ENCODE assay signal across 8 cellular contexts in the genomic region with DNA sequence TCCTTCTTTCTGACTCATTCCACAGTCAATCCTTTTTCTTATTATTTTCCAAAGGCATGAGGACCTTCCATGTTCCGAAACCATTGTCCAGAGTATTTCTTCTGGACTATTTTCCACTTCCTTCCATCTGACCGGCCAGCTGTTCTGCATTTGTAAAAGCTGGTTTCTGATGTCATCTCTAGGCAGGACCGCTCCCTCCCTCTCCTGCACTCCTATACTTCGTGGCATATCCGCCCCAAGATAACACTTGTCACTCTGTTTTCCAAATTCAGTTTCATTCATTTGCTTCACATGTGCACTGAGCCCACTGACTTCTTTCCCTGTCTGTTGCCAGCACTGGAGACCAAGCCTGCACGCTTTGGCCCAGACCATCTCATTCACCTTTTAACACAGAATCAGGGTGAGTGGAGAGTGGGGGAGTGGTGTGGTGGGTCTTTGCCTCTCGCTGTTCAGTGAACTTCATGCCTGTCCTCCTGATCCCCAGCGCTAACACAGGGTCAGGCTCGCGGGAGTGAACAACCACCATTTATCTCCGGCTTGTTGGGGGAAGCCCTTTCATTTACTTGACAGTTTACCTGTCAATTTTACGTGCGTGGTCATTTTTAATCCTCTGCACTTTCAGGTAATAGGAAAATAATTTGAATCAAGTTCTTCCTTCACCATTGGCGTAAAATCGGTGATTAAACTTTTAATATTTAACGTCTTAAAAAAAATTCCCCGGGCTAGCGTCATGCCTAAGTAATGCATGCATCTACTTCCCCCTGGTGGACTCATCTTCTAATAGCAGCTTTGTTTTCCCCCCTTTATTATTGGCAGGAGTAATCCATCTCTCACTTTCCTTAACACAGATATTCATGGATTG. TPM values are rescaled to one million over a fixed set of nuclear protein-coding genes. Genes with fewer than 3 reads are reported as not detected.
DNase-seq lines count a peak whose midpoint lies in the region; ATAC-seq, FAIRE-seq and TF ChIP-seq lines count a peak whose summit lies in the region.

No MANE protein-coding gene starts in this region.

- no peak overlapping the region for H3K27ac Mint-ChIP-seq in activated naive CD4-positive, alpha-beta T cell treated with anti-CD3 and anti-CD28 coated beads for 36 hours

- H3K27me3 Mint-ChIP-seq in activated naive CD4-positive, alpha-beta T cell treated with anti-CD3 and anti-CD28 coated beads for 36 hours (ENCODE audit: low read depth) = no peaks in the 10 kb centered on the region

- no peaks in the 10 kb centered on the region for H3K36me3 ChIP-seq in mesodermal cell (ENCODE audit: control insufficient read depth, insufficient read depth, low read length)

- peak; percentile 86 for FAIRE-seq in endometrium (lab: Jason Lieb, UNC)

- intact Hi-C loops in activated naive CD4-positive, alpha-beta T cell treated with anti-CD3 and anti-CD28 coated beads for 36 hours (cut with micrococcal nuclease) = loop anchor here (1.0 to 5.0 kb wide), 7 partner anchors 62 to 1181 kb away; no protein-coding TSS in a partner anchor

- H3K4me1 Mint-ChIP-seq in activated naive CD4-positive, alpha-beta T cell treated with anti-CD3 and anti-CD28 coated beads for 36 hours (ENCODE audit: low read depth) = no peaks in the 10 kb centered on the region

- no peak overlapping the region for H3K27ac ChIP-seq in RWPE1
- H3K27ac ChIP-seq in mesodermal cell (ENCODE audit: low read depth, low read length, severe bottlenecking) = peak overlapping the region; percentile 7

- peak; percentile 31 for DNase-seq in activated naive CD4-positive, alpha-beta T cell treated with anti-CD3 and anti-CD28 coated beads for 36 hours
- DNase-seq in activated naive CD4-positive, alpha-beta T cell treated with Interleukin-2 at 50 U/mL for 16 hours = no peak
- DNase-seq in LoVo (ENCODE audit: low spot score) (peak; percentile 79), RWPE1 (ENCODE audit: low spot score) (peak; percentile 80)

- no peaks in the 10 kb centered on the region for H3K36me3 Mint-ChIP-seq in activated naive CD4-positive, alpha-beta T cell treated with anti-CD3 and anti-CD28 coated beads for 36 hours (ENCODE audit: low read depth)

- POLR2A ChIA-PET in RWPE1 (lab: Yijun Ruan, JAX; ENCODE audit: low non-redundant PET) = interaction anchor here (0.5 kb wide), 1 partner anchor 243 kb away, joined by 5 read pairs; no protein-coding TSS in a partner anchor

- peaks cover 19% of the 10 kb centered on the region for H3K4me1 ChIP-seq in mesodermal cell (ENCODE audit: control insufficient read depth, insufficient read depth, low read length, poor library complexity, severe bottlenecking)

- CTCF ChIA-PET in activated naive CD4-positive, alpha-beta T cell treated with anti-CD3 and anti-CD28 coated beads for 36 hours (lab: Charles Lee) = interaction anchor here (0.6 to 3.2 kb wide), 7 partner anchors 10 to 329 kb away, joined by 3 to 9 read pairs (median 3); no protein-coding TSS in a partner anchor
- CTCF ChIA-PET in RWPE1 (lab: Yijun Ruan, JAX) = interaction anchor here (0.7 kb wide), 1 partner anchor 9 kb away, joined by 3 read pairs; no protein-coding TSS in a partner anchor

- no peaks in the 10 kb centered on the region for H3K9me3 Mint-ChIP-seq in activated naive CD4-positive, alpha-beta T cell treated with anti-CD3 and anti-CD28 coated beads for 36 hours

- ATAC-seq in GM18873 (IDR thresholded peaks at IDR 0.05; ENCODE audit: low FRiP score, unreplicated experiment) = no peak
- ATAC-seq in GM18861 (IDR thresholded peaks at IDR 0.05; ENCODE audit: unreplicated experiment) = no peak

- TF ChIP-seq CTCF in RWPE1 (conservative IDR thresholded peaks at IDR 0.05; ENCODE audit: low read depth) = peak; percentile 82

- no peak overlapping the region for H3K4me3 Mint-ChIP-seq in activated naive CD4-positive, alpha-beta T cell treated with anti-CD3 and anti-CD28 coated beads for 36 hours

- 55 to 56% methylated on average over 12 to 13 of the region's 18 CpGs for WGBS in mesodermal cell (ENCODE audit: insufficient coverage in 2 of 2), 2 experiments

- H3K9me3 ChIP-seq in mesodermal cell (ENCODE audit: control insufficient read depth, low read length) = no peaks in the 10 kb centered on the region

- H3K4me3 ChIP-seq in mesodermal cell (ENCODE audit: extremely low read depth, insufficient read depth, low read length, poor library complexity, severe bottlenecking) = no peak overlapping the region

RNA-seq across cellular contexts. Expression of gene C12orf75, which starts 52.5 kb away (rescaled TPM):
- total RNA-seq in activated naive CD4-positive, alpha-beta T cell treated with anti-CD3 and anti-CD28 coated beads for 36 hours = 10 to 100 TPM; 41.1 to 48.5 TPM
- 86.7 TPM for polyA plus RNA-seq in mesodermal cell (2013, experiment 1 of 2)
- 111 TPM for polyA plus RNA-seq in mesodermal cell (2013, experiment 2 of 2)
